In genomic region chr12:110049034-110049433, GRCh38 we compare ENCODE assay signal across 8 cellular contexts. TPM values are rescaled to one million over a fixed set of nuclear protein-coding genes. Genes with fewer than 3 reads are reported as not detected.
DNase-seq lines count a peak whose midpoint lies in the region; ATAC-seq and TF ChIP-seq lines count a peak whose summit lies in the region.
"Not testable (repeated sequence)": the region's sequence is repeated elsewhere in the genome, so short reads cannot be mapped to it uniquely, and the experiment has no call there.

No MANE protein-coding gene starts in this region.

- ATAC-seq in HG03175 (IDR thresholded peaks at IDR 0.05; ENCODE audit: unreplicated experiment), result peak; percentile 29

- peak overlapping the region; percentile 27 for H2AFZ ChIP-seq in neuron (ENCODE audit: low read depth, low read length)

- not testable (repeated sequence) for H3K36me3 Mint-ChIP-seq in CD8-positive, alpha-beta memory T cell; activated naive CD4-positive, alpha-beta T cell treated with anti-CD3 and anti-CD28 coated beads, Interleukin-2, amount 10 ng/mL, durations not matched to agents 7 days and 5 days

- peak overlapping the region; percentile 80; the same call in 1 of the 2 replicates for H3K9ac ChIP-seq in iPS-20b (ENCODE audit: low read depth, low read length)

- POLR2A ChIA-PET in CD8-positive, alpha-beta memory T cell (lab: Charles Lee), result not testable (repeated sequence)

- H3K27ac Mint-ChIP-seq in CD8-positive, alpha-beta memory T cell, result peak overlapping the region; percentile 76 to 99 (median 98)
- H3K27ac Mint-ChIP-seq in activated naive CD4-positive, alpha-beta T cell treated with anti-CD3 and anti-CD28 coated beads, Interleukin-2, amount 10 ng/mL, durations not matched to agents 7 days and 5 days, result peak overlapping the region; percentile 90

- peaks cover 25 to 40% (median 36%) of the 10 kb centered on the region in 3 donors for H3K4me1 Mint-ChIP-seq in CD8-positive, alpha-beta memory T cell
- peaks cover 41% of the 10 kb centered on the region for H3K4me1 Mint-ChIP-seq in activated naive CD4-positive, alpha-beta T cell treated with anti-CD3 and anti-CD28 coated beads, Interleukin-2, amount 10 ng/mL, durations not matched to agents 7 days and 5 days

- WGBS in testis, 2 donors, result 64 to 74% methylated on average over 11 of the region's 11 CpGs

- H3K27me3 Mint-ChIP-seq in CD8-positive, alpha-beta memory T cell; activated naive CD4-positive, alpha-beta T cell treated with anti-CD3 and anti-CD28 coated beads, Interleukin-2, amount 10 ng/mL, durations not matched to agents 7 days and 5 days: not testable (repeated sequence)

- TF ChIP-seq POLR2A in Peyer's patch (IDR thresholded peaks at IDR 0.05); testis (IDR thresholded peaks at IDR 0.05): not testable (repeated sequence)

- H3K36me3 ChIP-seq in CD8-positive, alpha-beta memory T cell (ENCODE audit: insufficient read depth, low read length); Peyer's patch; effector memory CD4-positive, alpha-beta T cell (ENCODE audit: control insufficient read depth, insufficient read depth, low read length); iPS-20b (ENCODE audit: insufficient read depth, low read depth, low read length); neuron (ENCODE audit: insufficient read depth, low read length); testis (ENCODE audit: low read depth, missing control alignments): not testable (repeated sequence)

- H3K4me3 Mint-ChIP-seq in CD8-positive, alpha-beta memory T cell, result peak overlapping the region; percentile 87 to 97 (median 91)
- H3K4me3 Mint-ChIP-seq in activated naive CD4-positive, alpha-beta T cell treated with anti-CD3 and anti-CD28 coated beads, Interleukin-2, amount 10 ng/mL, durations not matched to agents 7 days and 5 days, result peak overlapping the region; percentile 81

- H3K9me3 ChIP-seq in CD8-positive, alpha-beta memory T cell (ENCODE audit: low read length); Peyer's patch; effector memory CD4-positive, alpha-beta T cell (ENCODE audit: control insufficient read depth, low read length); iPS-20b (ENCODE audit: insufficient read depth, low read depth, low read length); neuron (ENCODE audit: low read length); testis: not testable (repeated sequence)

- H3K4me3 ChIP-seq in CD8-positive, alpha-beta memory T cell (ENCODE audit: low read length), result peak overlapping the region; percentile 61
- peak overlapping the region; percentile 72 to 83 (median 78) for H3K4me3 ChIP-seq in Peyer's patch
- H3K4me3 ChIP-seq in effector memory CD4-positive, alpha-beta T cell (ENCODE audit: insufficient read depth, low read depth, low read length, poor library complexity, severe bottlenecking), result peak overlapping the region; percentile 84
- peak overlapping the region; percentile 92 for H3K4me3 ChIP-seq in iPS-20b (ENCODE audit: low read length)
- H3K4me3 ChIP-seq in neuron (ENCODE audit: low read length), result peak overlapping the region; percentile 79
- peak overlapping the region; percentile 73 to 86 for H3K4me3 ChIP-seq in testis

- not testable (repeated sequence) for H3K27me3 ChIP-seq in CD8-positive, alpha-beta memory T cell (ENCODE audit: insufficient read depth, low read length, poor library complexity, severe bottlenecking); Peyer's patch; effector memory CD4-positive, alpha-beta T cell (replicated peaks; ENCODE audit: control insufficient read depth, insufficient read depth, low read length, poor library complexity, severe bottlenecking); iPS-20b (ENCODE audit: insufficient read depth, low read length); neuron (ENCODE audit: insufficient read depth, low read length); testis

- peak overlapping the region; percentile 76 for H3K27ac ChIP-seq in CD8-positive, alpha-beta memory T cell (ENCODE audit: low read depth, low read length)
- H3K27ac ChIP-seq in Peyer's patch (peak overlapping the region; percentile 57 to 80 (median 74)), testis (peak overlapping the region; percentile 26 to 75)
- peak overlapping the region; percentile 73 for H3K27ac ChIP-seq in effector memory CD4-positive, alpha-beta T cell (ENCODE audit: insufficient read depth, low read length, poor library complexity, severe bottlenecking)
- not testable (repeated sequence) for H3K27ac ChIP-seq in iPS-20b (ENCODE audit: low read length)

- not testable (repeated sequence) for TF ChIP-seq CTCF in Peyer's patch (IDR thresholded peaks at IDR 0.05); testis (IDR thresholded peaks at IDR 0.05)

- intact Hi-C loops in testis (cut with DNase I; ENCODE audit: low total_unique reads), result not testable (repeated sequence)

- H3K4me1 ChIP-seq in CD8-positive, alpha-beta memory T cell (ENCODE audit: insufficient read depth, low read length), result peaks cover 24% of the 10 kb centered on the region
- H3K4me1 ChIP-seq in Peyer's patch (peaks cover 0 to 15% (median 2%) of the 10 kb centered on the region in 4 donors), neuron (ENCODE audit: insufficient read depth, low read length) (peaks cover 14% of the 10 kb centered on the region), testis (peaks cover 20% of the 10 kb centered on the region)
- peaks cover 10% of the 10 kb centered on the region for H3K4me1 ChIP-seq in effector memory CD4-positive, alpha-beta T cell (ENCODE audit: control insufficient read depth, insufficient read depth, low read length, poor library complexity, severe bottlenecking)
- H3K4me1 ChIP-seq in iPS-20b (ENCODE audit: insufficient read depth, low read length), result not testable (repeated sequence)

- not testable (repeated sequence) for DNase-seq in CD8-positive, alpha-beta memory T cell; activated naive CD4-positive, alpha-beta T cell treated with anti-CD3 and anti-CD28 coated beads, Interleukin-2, amount 10 ng/mL, durations not matched to agents 7 days and 5 days; effector memory CD4-positive, alpha-beta T cell; testis
- peak in 2 of 3 donors; percentile 63 to 68 for DNase-seq in Peyer's patch

- CTCF ChIA-PET in CD8-positive, alpha-beta memory T cell (lab: Charles Lee); activated naive CD4-positive, alpha-beta T cell treated with anti-CD3 and anti-CD28 coated beads, Interleukin-2, amount 10 ng/mL, durations not matched to agents 7 days and 5 days (lab: Charles Lee): not testable (repeated sequence)

- H3K9me3 Mint-ChIP-seq in CD8-positive, alpha-beta memory T cell; activated naive CD4-positive, alpha-beta T cell treated with anti-CD3 and anti-CD28 coated beads, Interleukin-2, amount 10 ng/mL, durations not matched to agents 7 days and 5 days: not testable (repeated sequence)

RNA-seq across cellular contexts. Expression of gene C12orf76, which starts 0.7 kb away (rescaled TPM):
- total RNA-seq in CD8-positive, alpha-beta memory T cell, result 10 to 100 TPM; 11.7 to 12.7 TPM
- 17.3 TPM for polyA plus RNA-seq in CD8-positive, alpha-beta memory T cell
- total RNA-seq in Peyer's patch (10 to 100 TPM; 14.9 to 23.1 (median 17.5) TPM), testis (10 to 100 TPM; 28.3 to 32.8 TPM)
- 28.7 TPM for polyA plus RNA-seq in testis (ENCODE audit: insufficient read depth, low read depth, low replicate concordance)

RNA-seq across cellular contexts. Expression of gene ANKRD13A, which starts 49.8 kb away (rescaled TPM):
- total RNA-seq in CD8-positive, alpha-beta memory T cell, result 10 to 100 TPM; 38.1 to 41.1 TPM
- polyA plus RNA-seq in CD8-positive, alpha-beta memory T cell, result 47.1 TPM
- total RNA-seq in Peyer's patch (100 to 1,000 TPM in 1 of 4 donors, 10 to 100 TPM in 3; 81.3 to 124 (median 92.1) TPM), testis (100 to 1,000 TPM; 129 to 165 TPM)
- polyA plus RNA-seq in testis (ENCODE audit: insufficient read depth, low read depth, low replicate concordance), result 156 TPM

RNA-seq across cellular contexts. Expression of gene GIT2, which starts 52.9 kb away (rescaled TPM):
- total RNA-seq in CD8-positive, alpha-beta memory T cell, result 10 to 100 TPM; 52.0 to 54.4 TPM
- polyA plus RNA-seq in CD8-positive, alpha-beta memory T cell, result 93.0 TPM
- total RNA-seq in Peyer's patch, result 100 to 1,000 TPM in 1 of 4 donors, 10 to 100 TPM in 3; 55.0 to 107 (median 79.8) TPM
- 10 to 100 TPM; 47.2 to 51.9 TPM for total RNA-seq in testis
- 47.2 TPM for polyA plus RNA-seq in testis (ENCODE audit: insufficient read depth, low read depth, low replicate concordance)
